9 cellular contexts compared by ENCODE assay signal in genomic region chr10:50614444-50615137, GRCh38. TPM values are rescaled to one million over a fixed set of nuclear protein-coding genes. Genes with fewer than 3 reads are reported as not detected.
DNase-seq lines count a peak whose midpoint lies in the region; ATAC-seq and TF ChIP-seq lines count a peak whose summit lies in the region.
"Had no signal": no experiment of that assay in that cellular context is flagged by ENCODE, and none has a peak within 500 bp of the region (broad histone marks: within the 10 kb centered on the region; RNA-seq: fewer than 3 reads in every experiment).

No MANE protein-coding gene starts in this region.

- CTCF ChIA-PET in activated B cell treated with CpG ODN at 0.5 μM for 24 hours (lab: Charles Lee), result no interaction called here

- peaks cover 55% of the 10 kb centered on the region for H4K20me1 ChIP-seq in osteoblast (ENCODE audit: insufficient read depth, low read length)

- H3K36me3 Mint-ChIP-seq in activated B cell treated with CpG ODN at 0.5 μM for 24 hours (ENCODE audit: low read depth), result peaks cover 3% of the 10 kb centered on the region

- DNase-seq in NCI-H82 (lab: John Stamatoyannopoulos, UW) (peak; percentile 30), NCI-H82 treated with DMSO at 0.1 percent for 48 hours (lab: John Stamatoyannopoulos, UW; ENCODE audit: unreplicated experiment) (no peak), activated B cell treated with CpG ODN at 0.5 μM for 24 hours (no peak), mucosa of descending colon (peak in 1 of 3 donors; percentile 46), osteoblast (ENCODE audit: insufficient read length, low spot score, missing footprints) (no peak), cerebellum (ENCODE audit: low spot score) (no peak)
- no peak for DNase-seq in stimulated activated CD8-positive, alpha-beta memory T cell treated with anti-CD3 and anti-CD28 coated beads, Interleukin-4, amount 100 ng/mL, for 48 hours

- POLR2A ChIA-PET in activated B cell treated with CpG ODN at 0.5 μM for 24 hours (lab: Charles Lee), result interaction anchor here (0.7 to 1.2 kb wide), 2 partner anchors 16 to 190 kb away, joined by 4 read pairs; no protein-coding TSS in a partner anchor

- H3K27me3 Mint-ChIP-seq in activated B cell treated with CpG ODN at 0.5 μM for 24 hours, result no peaks in the 10 kb centered on the region

- H3K4me3 ChIP-seq in mucosa of descending colon (no peak overlapping the region), osteoblast (ENCODE audit: insufficient read depth, low read length) (no peak overlapping the region)
- H3K4me3 ChIP-seq: BLaER1 treated with 17β-estradiol and CSF1 and Interleukin-3, amounts not matched to agents 10 nM and 100 nM had no signal

- H3K4me1 ChIP-seq in mucosa of descending colon (ENCODE audit: low read depth) (no peaks in the 10 kb centered on the region), osteoblast (ENCODE audit: insufficient read depth, low read length) (no peaks in the 10 kb centered on the region)

- H3K36me3 ChIP-seq in mucosa of descending colon (ENCODE audit: low read depth) (no peaks in the 10 kb centered on the region), osteoblast (ENCODE audit: insufficient read depth, low read length) (peaks cover 2% of the 10 kb centered on the region)
- H3K36me3 ChIP-seq: BLaER1 treated with 17β-estradiol and CSF1 and Interleukin-3, amounts not matched to agents 10 nM and 100 nM had no signal

- H3K27ac ChIP-seq in osteoblast (ENCODE audit: low read depth, low read length), result no peak overlapping the region
- H3K27ac ChIP-seq: BLaER1 treated with 17β-estradiol and CSF1 and Interleukin-3, amounts not matched to agents 10 nM and 100 nM had no signal

- no peaks in the 10 kb centered on the region for H3K9me3 Mint-ChIP-seq in activated B cell treated with CpG ODN at 0.5 μM for 24 hours

- TF ChIP-seq CTCF in activated B cell treated with CpG ODN at 0.5 μM for 24 hours (IDR thresholded peaks at IDR 0.05), result no peak
- TF ChIP-seq CTCF in mucosa of descending colon (IDR thresholded peaks at IDR 0.05), result no peak
- no peak for TF ChIP-seq CTCF in osteoblast (IDR thresholded peaks at IDR 0.05; ENCODE audit: extremely low read depth, low read depth, low read length)

- H3K79me2 ChIP-seq in osteoblast (ENCODE audit: insufficient read depth, low read length), result peaks cover 68% of the 10 kb centered on the region

- intact Hi-C loops in activated B cell treated with CpG ODN at 0.5 μM for 24 hours (cut with micrococcal nuclease) (no loop called here), mucosa of descending colon (cut with DNase I, micrococcal nuclease) (loop anchor here in 1 of 2 donors (5.0 kb wide), 1 partner anchor 52 kb away; no protein-coding TSS in a partner anchor)

- H3K4me3 Mint-ChIP-seq in activated B cell treated with CpG ODN at 0.5 μM for 24 hours, result no peak overlapping the region

- no peak overlapping the region for H3K27ac Mint-ChIP-seq in activated B cell treated with CpG ODN at 0.5 μM for 24 hours

- H3K4me1 Mint-ChIP-seq in activated B cell treated with CpG ODN at 0.5 μM for 24 hours, result peaks cover 46% of the 10 kb centered on the region

- peak; percentile 56 for ATAC-seq in HG02981 (IDR thresholded peaks at IDR 0.05; ENCODE audit: unreplicated experiment)
- peak; percentile 73 for ATAC-seq in activated B cell treated with CpG ODN at 0.5 μM for 24 hours (ENCODE audit: low read depth)
- ATAC-seq in mucosa of descending colon, result peak; percentile 85

- H2AFZ ChIP-seq in osteoblast (ENCODE audit: low read length), result no peak overlapping the region

- no peak overlapping the region for H3K4me2 ChIP-seq in osteoblast (ENCODE audit: insufficient read depth, low read length)
- H3K4me2 ChIP-seq: BLaER1 treated with 17β-estradiol and CSF1 and Interleukin-3, amounts not matched to agents 10 nM and 100 nM had no signal

- H3K27me3 ChIP-seq in osteoblast (ENCODE audit: insufficient read depth, low read length), result no peaks in the 10 kb centered on the region
- H3K27me3 ChIP-seq: BLaER1 treated with 17β-estradiol and CSF1 and Interleukin-3, amounts not matched to agents 10 nM and 100 nM had no signal

- no peaks in the 10 kb centered on the region for H3K9me3 ChIP-seq in mucosa of descending colon
- H3K9me3 ChIP-seq in osteoblast (ENCODE audit: low read depth, low read length), result no peaks in the 10 kb centered on the region
- H3K9me3 ChIP-seq: BLaER1 treated with 17β-estradiol and CSF1 and Interleukin-3, amounts not matched to agents 10 nM and 100 nM had no signal

RNA-seq across cellular contexts. Expression of gene SGMS1, which starts 9.2 kb away (rescaled TPM):
- total RNA-seq in activated B cell treated with CpG ODN at 0.5 μM for 24 hours (25.8 and 27.5 TPM in 2 replicates), mucosa of descending colon (10 to 100 TPM; 14.4 to 28.4 (median 20.0) TPM), osteoblast (60.4 and 68.0 TPM in 2 replicates), cerebellum (39.2 TPM)
